Comparison of ENCODE assay signal across 8 cellular contexts in the genomic region with DNA sequence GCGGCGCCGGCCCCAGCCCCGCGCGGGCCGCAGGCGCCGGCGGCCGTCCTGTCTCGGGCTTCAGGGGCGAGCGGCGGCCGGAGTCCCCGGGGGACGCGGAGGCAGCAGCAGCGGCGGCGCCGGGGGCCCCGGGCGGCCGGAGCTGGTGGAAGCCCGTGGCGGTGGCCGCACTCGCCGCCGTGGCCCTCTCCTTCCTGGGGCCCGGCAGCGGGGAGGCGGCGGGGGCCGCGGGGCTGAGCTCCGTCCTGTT. TPM values are rescaled to one million over a fixed set of nuclear protein-coding genes. Genes with fewer than 3 reads are reported as not detected.
DNase-seq lines count a peak whose midpoint lies in the region; ATAC-seq, FAIRE-seq and TF ChIP-seq lines count a peak whose summit lies in the region.
"Not testable (repeated sequence)": the region's sequence is repeated elsewhere in the genome, so short reads cannot be mapped to it uniquely, and the experiment has no call there.

No MANE protein-coding gene starts in this region.

- TF ChIP-seq RAD21 in A549 (conservative IDR thresholded peaks at IDR 0.05 in 1 of 2, IDR thresholded peaks at IDR 0.05 in 1 of 2); HCT116 (IDR thresholded peaks at IDR 0.05; ENCODE audit: low read depth): not testable (repeated sequence)

- intact Hi-C loops in HCT116 (cut with micrococcal nuclease); left colon (cut with DNase I, micrococcal nuclease): not testable (repeated sequence)
- intact Hi-C loops in gastrocnemius medialis (cut with DNase I; ENCODE audit: low total_unique reads) = loop anchor here (1.0 to 10.0 kb wide), 5 partner anchors 48 to 465 kb away; a partner anchor contains a TSS

- ATAC-seq in A549 (peak; percentile 5 to 67; a peak in 2 of 6 replicates), GM18907 (IDR thresholded peaks at IDR 0.05; ENCODE audit: unreplicated experiment) (peak; percentile 19), HCT116 (peak; percentile 41), HG03442 (IDR thresholded peaks at IDR 0.05; ENCODE audit: unreplicated experiment) (peak; percentile 14), left colon (peak; percentile 25), gastrocnemius medialis (peak; percentile 52 to 57)

- H3K27me3 ChIP-seq in HCT116 (ENCODE audit: insufficient read depth, low read length); SU-DHL-6 (ENCODE audit: low read length); endocrine pancreas (ENCODE audit: control insufficient read depth, insufficient read depth, low read length); gastrocnemius medialis: not testable (repeated sequence)

- in situ Hi-C loops in gastrocnemius medialis (cut with MboI; ENCODE audit: low sequenced_read_pairs in 4 of 4) = loop anchor here in 3 of 4 donors (10.0 to 25.0 kb wide), 3 partner anchors 178 to 403 kb away; a partner anchor contains a TSS

- H3F3A ChIP-seq in SU-DHL-6 (ENCODE audit: insufficient read depth) = peaks cover 26% of the 10 kb centered on the region

- H3K36me3 ChIP-seq in HCT116 (ENCODE audit: control insufficient read depth in 1 of 2, insufficient read depth in 2 of 2, low read length in 2 of 2); SU-DHL-6 (ENCODE audit: low read length); endocrine pancreas (ENCODE audit: control insufficient read depth, insufficient read depth, low read length); gastrocnemius medialis: not testable (repeated sequence)

- H3K9me3 ChIP-seq in A549; HCT116 (ENCODE audit: control insufficient read depth in 1 of 2, insufficient read depth in 1 of 2, low read depth in 1 of 2, low read length in 2 of 2); SU-DHL-6 (ENCODE audit: insufficient read depth, low read length); endocrine pancreas (ENCODE audit: control insufficient read depth, low read length); gastrocnemius medialis: not testable (repeated sequence)

- peak overlapping the region; percentile 92 for H3K4me2 ChIP-seq in A549
- H3K4me2 ChIP-seq in HCT116 (ENCODE audit: low read length) = peak overlapping the region; percentile 92
- H3K4me2 ChIP-seq in SU-DHL-6 (ENCODE audit: low read depth, low read length, poor library complexity, severe bottlenecking) = peak overlapping the region; percentile 82

- not testable (repeated sequence) for BruUV-seq in HCT116 (replicated peaks; lab: Mats Ljungman, UMichigan)

- H3K4me3 ChIP-seq in A549 (peak overlapping the region; percentile 68), HCT116 (replicated peaks in 1 of 2; ENCODE audit: low read depth in 1 of 2, low read length in 2 of 2) (peak overlapping the region; percentile 61 to 80), SU-DHL-6 (ENCODE audit: insufficient read depth, low read length, poor library complexity, severe bottlenecking) (peak overlapping the region; percentile 85), gastrocnemius medialis (peak overlapping the region; percentile 56 to 80 (median 68))
- H3K4me3 ChIP-seq in endocrine pancreas (ENCODE audit: control insufficient read depth, insufficient read depth, low read length) = not testable (repeated sequence)

- H3K27ac ChIP-seq in A549 (peak overlapping the region; percentile 73 to 96), HCT116 (ENCODE audit: low read depth, low read length) (peak overlapping the region; percentile 76), SU-DHL-6 (ENCODE audit: low read depth, low read length) (peak overlapping the region; percentile 62), gastrocnemius medialis (peak overlapping the region; percentile 75 to 90 (median 82))

- H2AFZ ChIP-seq in HCT116 (ENCODE audit: low read depth, low read length, poor library complexity, severe bottlenecking); SU-DHL-6 (ENCODE audit: low read depth, low read length, severe bottlenecking): not testable (repeated sequence)

- H3K4me1 ChIP-seq in A549 (peaks cover 19% of the 10 kb centered on the region; the same call in 2 of the 3 replicates), HCT116 (ENCODE audit: control insufficient read depth in 1 of 2, insufficient read depth in 2 of 2, low read length in 2 of 2) (peaks cover 24 to 28% of the 10 kb centered on the region in 2 experiments), gastrocnemius medialis (peaks cover 15 to 20% of the 10 kb centered on the region in 2 donors)
- H3K4me1 ChIP-seq in endocrine pancreas (ENCODE audit: control insufficient read depth, insufficient read depth, low read length) = not testable (repeated sequence)

- RAD21 ChIA-PET in HCT116 (lab: Charles Lee; ENCODE audit: low non-redundant PET in 1 of 2, low total read pairs in 2 of 2, uncharacterized antibody in 2 of 2, unreplicated experiment in 2 of 2) = not testable (repeated sequence)

- not testable (repeated sequence) for TF ChIP-seq CTCF in A549 (IDR thresholded peaks at IDR 0.05); HCT116 (IDR thresholded peaks at IDR 0.05 in 2 of 3, conservative IDR thresholded peaks at IDR 0.05 in 1 of 3; ENCODE audit: borderline replicate concordance in 1 of 3, insufficient read depth in 1 of 3, low read depth in 2 of 3, low read length in 2 of 3); SU-DHL-6 (IDR thresholded peaks at IDR 0.05; ENCODE audit: insufficient read depth, low read length, poor library complexity, severe bottlenecking)
- TF ChIP-seq CTCF in gastrocnemius medialis (IDR thresholded peaks at IDR 0.05 in 4 of 5, conservative IDR thresholded peaks at IDR 0.05 in 1 of 5) = peak in 1 of 5 experiments; percentile 5

- POLR2A ChIA-PET in A549 (lab: Yijun Ruan, JAX) = interaction anchor here (2.2 kb wide), 1 partner anchor 187 kb away, joined by 9 read pairs; a partner anchor contains a TSS
- POLR2A ChIA-PET in HCT116 (lab: Charles Lee) = not testable (repeated sequence)

- not testable (repeated sequence) for H3K9me2 ChIP-seq in HCT116 (ENCODE audit: insufficient read depth); SU-DHL-6 (replicated peaks; ENCODE audit: insufficient read depth, low read length)

- not testable (repeated sequence) for DNase-seq in A549 (ENCODE audit: low read depth in 1 of 2, low spot score in 1 of 2); HCT116 (ENCODE audit: low read depth, low spot score); left colon; gastrocnemius medialis

- not testable (repeated sequence) for FAIRE-seq in A549 (lab: Jason Lieb, UNC)

- WGBS in A549 (ENCODE audit: missing lambda C conversion rate) = no CpG with 5 or more reads among the region's 39 CpGs

- TF ChIP-seq EP300 in A549 (IDR thresholded peaks at IDR 0.05) = not testable (repeated sequence)

- H4K20me1 ChIP-seq in HCT116 (ENCODE audit: insufficient read depth); SU-DHL-6 (ENCODE audit: low read depth, low read length): not testable (repeated sequence)

- not testable (repeated sequence) for TF ChIP-seq POLR2A in A549 (IDR thresholded peaks at IDR 0.05; ENCODE audit: low read length); HCT116 (IDR thresholded peaks at IDR 0.05; ENCODE audit: borderline replicate concordance, extremely low read depth, insufficient read depth, insufficient read length); gastrocnemius medialis (IDR thresholded peaks at IDR 0.05)

- peaks cover 44% of the 10 kb centered on the region for H3K79me2 ChIP-seq in HCT116 (ENCODE audit: insufficient read depth, low read length)
- peaks cover 47% of the 10 kb centered on the region for H3K79me2 ChIP-seq in SU-DHL-6 (ENCODE audit: insufficient read depth, low read length)

- CTCF ChIA-PET in A549 (lab: Yijun Ruan, JAX) = interaction anchor here (0.7 to 1.7 kb wide), 3 partner anchors 13 to 82 kb away, joined by 3 to 5 read pairs (median 3); no protein-coding TSS in a partner anchor
- CTCF ChIA-PET in HCT116 (lab: Charles Lee) = not testable (repeated sequence)

- H3K9ac ChIP-seq in HCT116 (ENCODE audit: low read length) = peak overlapping the region; percentile 68
- H3K9ac ChIP-seq in SU-DHL-6 (ENCODE audit: low read length) = peak overlapping the region; percentile 67
- H3K9ac ChIP-seq in endocrine pancreas (ENCODE audit: control insufficient read depth, insufficient read depth, low read length) = peak overlapping the region; percentile 30

TF ChIP-seq in HCT116, 20 proteins besides CTCF, POLR2A, EP300 and RAD21:
- TF ChIP-seq ZFX (IDR thresholded peaks at IDR 0.05) = peak; percentile 85

RNA-seq across cellular contexts. Expression of a gene that starts 0.4 kb away (rescaled TPM):
- 13.0 and 19.0 TPM in 2 replicates for polyA plus RNA-seq in A549 (2011; rRNA removed)
- 2.4 and 3.0 TPM in 2 replicates for polyA plus RNA-seq in A549 (2012; cell fraction: cytosol; rRNA removed)
- 1.8 and 2.9 TPM in 2 replicates for polyA plus RNA-seq in A549 (2012; cell fraction: nucleus; rRNA removed)
- 8.5 to 10.1 TPM (median 8.5 TPM) in 3 replicates for polyA plus RNA-seq in A549 (2017; fragmentation: RNase III; extraction: RNeasy Plus Mini Kit Qiagen cat#74134 plus additional on column Dnase treatment)
- 37.9 and 42.9 TPM in 2 replicates for polyA minus RNA-seq in A549 (2011; rRNA and poly(A)+ RNA removed)
- 20.9 TPM for total RNA-seq in HCT116 (2021; ENCODE audit: unreplicated experiment)
- 10.5 and 12.4 TPM in 2 replicates for polyA plus RNA-seq in HCT116 (2012)
- 10 to 100 TPM; 10.6 to 24.2 TPM for total RNA-seq in left colon
- 10 to 100 TPM; 11.3 to 17.3 (median 13.4) TPM for total RNA-seq in gastrocnemius medialis

RNA-seq across cellular contexts. Expression of a gene that starts 6.0 kb away (rescaled TPM):
- polyA plus RNA-seq in A549 (2011; rRNA removed) (41.8 and 48.2 TPM in 2 replicates), A549 (2017; fragmentation: RNase III; extraction: RNeasy Plus Mini Kit Qiagen cat#74134 plus additional on column Dnase treatment) (15.7 to 16.3 TPM (median 15.8 TPM) in 3 replicates)
- polyA plus RNA-seq in A549 (2012; cell fraction: cytosol; rRNA removed) = 4.6 and 4.8 TPM in 2 replicates
- polyA plus RNA-seq in A549 (2012; cell fraction: nucleus; rRNA removed) = 1.2 and 2.1 TPM in 2 replicates
- polyA minus RNA-seq in A549 (2011; rRNA and poly(A)+ RNA removed) = 13.0 and 14.5 TPM in 2 replicates
- total RNA-seq in HCT116 (2021; ENCODE audit: unreplicated experiment) (57.7 TPM), left colon (10 to 100 TPM; 13.9 to 14.0 TPM), gastrocnemius medialis (10 to 100 TPM in 2 of 4 donors, 1 to 10 TPM in 2; 6.5 to 14.1 (median 10.8) TPM)
- 18.0 and 22.7 TPM in 2 replicates for polyA plus RNA-seq in HCT116 (2012)
